In the genomic region with DNA sequence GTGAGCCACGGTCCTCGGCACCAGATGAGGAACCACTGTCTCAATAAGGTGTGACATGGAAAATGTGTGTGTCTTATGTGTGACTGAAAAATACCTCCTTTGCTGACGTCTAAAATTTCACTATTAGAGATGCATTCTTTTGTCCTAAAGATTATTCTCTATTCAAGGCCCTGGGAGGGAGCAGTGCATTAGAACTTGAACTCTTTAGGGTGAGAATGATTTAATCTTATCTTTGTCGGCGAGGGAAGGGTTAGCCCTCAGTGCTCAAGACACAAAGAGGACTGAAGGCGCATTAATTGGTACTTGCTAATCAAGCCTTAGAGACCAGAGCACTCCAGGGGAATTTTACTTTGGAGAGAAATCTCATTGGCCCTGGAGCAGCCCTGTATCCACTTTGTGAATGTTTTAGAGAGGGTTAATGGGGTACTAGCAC, we compare ENCODE assay signal across 11 cellular contexts. TPM values are rescaled to one million over a fixed set of nuclear protein-coding genes. Genes with fewer than 3 reads are reported as not detected.
DNase-seq lines count a peak whose midpoint lies in the region; ATAC-seq, FAIRE-seq and TF ChIP-seq lines count a peak whose summit lies in the region.
"Had no signal": no experiment of that assay in that cellular context is flagged by ENCODE, and none has a peak within 500 bp of the region (broad histone marks: within the 10 kb centered on the region; RNA-seq: fewer than 3 reads in every experiment).

No MANE protein-coding gene starts in this region.

- peak overlapping the region; percentile 98 for H3K4me2 ChIP-seq in GM12878 (ENCODE audit: control insufficient read depth, insufficient read depth)

- TF ChIP-seq RAD21 in GM12878 (IDR thresholded peaks at IDR 0.05; ENCODE audit: insufficient read depth, low read depth, low read length): no peak
- TF ChIP-seq RAD21 in liver (IDR thresholded peaks at IDR 0.05): no peak

- H3K36me3 ChIP-seq in GM12878 (ENCODE audit: control insufficient read depth in 2 of 2, insufficient read depth in 2 of 2, low read length in 1 of 2): no peaks in the 10 kb centered on the region
- no peaks in the 10 kb centered on the region for H3K36me3 ChIP-seq in liver (ENCODE audit: control insufficient read depth in 4 of 4, insufficient read depth in 3 of 4, low read depth in 1 of 4, low read length in 3 of 4)
- no peaks in the 10 kb centered on the region for H3K36me3 ChIP-seq in transverse colon

- no peak for DNase-seq in activated T-cell treated with anti-CD3 and anti-CD28 coated beads, Interleukin-2, amount 50 U/mL, for 4 hours
- DNase-seq in activated T-cell treated with anti-CD3 and anti-CD28 coated beads for 4 hours (no peak), GM12878 (ENCODE audit: low read depth, low spot score) (no peak), transverse colon (no peak), germinal center (ENCODE audit: low spot score) (no peak)
- DNase-seq: NCI-H1694 treated with DMSO at 0.1 percent for 48 hours had no signal

- 37% methylated on average over 6 of the region's 6 CpGs for WGBS in GM12878 (ENCODE audit: insufficient coverage, insufficient replicate concordance, low lambda C conversion rate, missing lambda C conversion rate)
- WGBS in liver: 18% methylated on average over 6 of the region's 6 CpGs
- WGBS in transverse colon (ENCODE audit: low coverage in 1 of 2), 2 donors: 14 to 18% methylated on average over 6 of the region's 6 CpGs

- H3K27me3 Mint-ChIP-seq in activated T-cell treated with anti-CD3 and anti-CD28 coated beads, Interleukin-2, amount 50 U/mL, for 4 hours (ENCODE audit: low read depth): no peaks in the 10 kb centered on the region

- intact Hi-C loops in GM12878 (cut with micrococcal nuclease; ENCODE audit: unreplicated experiment) (loop anchor here (1.0 to 2.0 kb wide), 5 partner anchors 164 to 999 kb away; no protein-coding TSS in a partner anchor), transverse colon (cut with DNase I; ENCODE audit: low total_unique reads) (no loop called here)

- peaks cover 4% of the 10 kb centered on the region; the same call in 1 of the 2 replicates for H3K4me1 ChIP-seq in GM12878 (ENCODE audit: control insufficient read depth, insufficient read depth, low read length)
- peaks cover 3 to 12% (median 8%) of the 10 kb centered on the region in 4 donors for H3K4me1 ChIP-seq in liver (ENCODE audit: control insufficient read depth in 4 of 4, insufficient read depth in 4 of 4, low read length in 3 of 4)
- H3K4me1 ChIP-seq in transverse colon: peaks cover 2 to 22% (median 18%) of the 10 kb centered on the region in 4 donors

- CTCF ChIA-PET in GM12878 (lab: Yijun Ruan, JAX): no interaction called here

- H3K4me3 ChIP-seq in GM12878 (peak overlapping the region; percentile 68; the same call in 1 of the 2 replicates), liver (ENCODE audit: low read depth in 1 of 3, low read length in 3 of 3) (peak overlapping the region; percentile 55 to 62 (median 61)), transverse colon (peak overlapping the region; percentile 39 to 58 (median 52))

- SMC1A ChIA-PET in GM12878 (lab: Charles Lee; ENCODE audit: uncharacterized antibody, unreplicated experiment): no interaction called here

- no peaks in the 10 kb centered on the region for H3K79me2 ChIP-seq in GM12878 (ENCODE audit: control insufficient read depth, insufficient read depth, low read length)

- peaks cover 3% of the 10 kb centered on the region for H3K36me3 Mint-ChIP-seq in activated T-cell treated with anti-CD3 and anti-CD28 coated beads, Interleukin-2, amount 50 U/mL, for 4 hours (ENCODE audit: insufficient read depth)

- BruUV-seq in GM12878 (replicated peaks; lab: Mats Ljungman, UMichigan): no TSS peak

- ATAC-seq in activated T-cell treated with anti-CD3 and anti-CD28 coated beads, Interleukin-2, amount 50 U/mL, for 4 hours: no peak
- ATAC-seq in GM12878 (no peak), GM18519 (IDR thresholded peaks at IDR 0.05; ENCODE audit: low FRiP score, unreplicated experiment) (no peak), GM19324 (IDR thresholded peaks at IDR 0.05; ENCODE audit: low FRiP score, unreplicated experiment) (no peak)

- peaks cover 19% of the 10 kb centered on the region for H3K4me1 Mint-ChIP-seq in activated T-cell treated with anti-CD3 and anti-CD28 coated beads, Interleukin-2, amount 50 U/mL, for 4 hours (ENCODE audit: low read depth)

- peak overlapping the region; percentile 70 for H3K4me3 Mint-ChIP-seq in activated T-cell treated with anti-CD3 and anti-CD28 coated beads, Interleukin-2, amount 50 U/mL, for 4 hours

- H3K9me3 ChIP-seq in GM12878 (replicated peaks; ENCODE audit: control insufficient read depth, insufficient read depth, low read length): no peaks in the 10 kb centered on the region
- no peaks in the 10 kb centered on the region for H3K9me3 ChIP-seq in liver (ENCODE audit: control insufficient read depth in 4 of 4, low read length in 3 of 4)
- H3K9me3 ChIP-seq in transverse colon: no peaks in the 10 kb centered on the region

- H3K27ac ChIP-seq in GM12878 (ENCODE audit: control insufficient read depth, insufficient read depth) (no peak overlapping the region), liver (ENCODE audit: low read depth in 1 of 2, low read length in 2 of 2) (peak overlapping the region in 1 of 2 donors; percentile 12), transverse colon (peak overlapping the region; percentile 63 to 80 (median 79))

- H3K9ac ChIP-seq in GM12878 (ENCODE audit: control insufficient read depth, insufficient read depth, low read length) (no peak overlapping the region), liver (ENCODE audit: low read depth in 1 of 2, low read length in 2 of 2) (no peak overlapping the region)

- H3K9me3 Mint-ChIP-seq in activated T-cell treated with anti-CD3 and anti-CD28 coated beads, Interleukin-2, amount 50 U/mL, for 4 hours: no peaks in the 10 kb centered on the region

- H4K20me1 ChIP-seq in GM12878 (ENCODE audit: control insufficient read depth, insufficient read depth): no peaks in the 10 kb centered on the region

- TF ChIP-seq EP300 in GM12878 (IDR thresholded peaks at IDR 0.05; ENCODE audit: borderline replicate concordance in 1 of 2, control insufficient read depth in 1 of 2, low read depth in 2 of 2, low read length in 2 of 2): no peak
- no peak for TF ChIP-seq EP300 in transverse colon (IDR thresholded peaks at IDR 0.05; ENCODE audit: low read depth)

- in situ Hi-C loops in GM12878 (cut with MboI) (no loop called here), transverse colon (cut with MboI; ENCODE audit: low pct_ligation_motif_present in 1 of 4, low pct_unique_long_range_greater_than_20kb in 1 of 4, low sequenced_read_pairs in 3 of 4) (loop anchor here in 3 of 4 donors (25.0 kb wide), 3 partner anchors 178 to 997 kb away; no protein-coding TSS in a partner anchor)

- TF ChIP-seq POLR2A in GM12878 (IDR thresholded peaks at IDR 0.05; ENCODE audit: low read depth, low read length): no peak
- no peak for TF ChIP-seq POLR2A in transverse colon (IDR thresholded peaks at IDR 0.05)

- RAD21 ChIA-PET in GM12878 (lab: Charles Lee; ENCODE audit: unreplicated experiment): interaction anchor here (2.0 kb wide), 1 partner anchor 999 kb away, joined by 7 read pairs; no protein-coding TSS in a partner anchor

- no peaks in the 10 kb centered on the region for H3K27me3 ChIP-seq in GM12878 (replicated peaks in 1 of 2; ENCODE audit: control insufficient read depth in 2 of 2, insufficient read depth in 2 of 2, low read length in 1 of 2)
- no peaks in the 10 kb centered on the region for H3K27me3 ChIP-seq in liver (ENCODE audit: control insufficient read depth in 4 of 4, insufficient read depth in 4 of 4, low read length in 3 of 4)
- H3K27me3 ChIP-seq in transverse colon: no peaks in the 10 kb centered on the region

- TF ChIP-seq CTCF in GM12878 (IDR thresholded peaks at IDR 0.05 in 2 of 3, conservative IDR thresholded peaks at IDR 0.05 in 1 of 3; ENCODE audit: control insufficient read depth in 2 of 3, extremely low read depth in 1 of 3, insufficient read depth in 1 of 3, low read depth in 3 of 3, low read length in 3 of 3) (no peak), liver (IDR thresholded peaks at IDR 0.05; ENCODE audit: low read depth, low read length, missing input control) (no peak), transverse colon (IDR thresholded peaks at IDR 0.05) (no peak)

- POLR2A ChIA-PET in GM12878 (lab: Charles Lee): no interaction called here

- no peak for FAIRE-seq in GM12878 (lab: Jason Lieb, UNC)
- FAIRE-seq: G401.6, islet of Langerhans had no signal

- no peak overlapping the region for H2AFZ ChIP-seq in GM12878 (ENCODE audit: control insufficient read depth, low read depth, low read length)

TF ChIP-seq in GM12878, 131 proteins besides CTCF, POLR2A, EP300 and RAD21 (continues in another document):
- TF ChIP-seq CHD1 (IDR thresholded peaks at IDR 0.05; ENCODE audit: low read depth, low read length) (no peak), PAX5 (IDR thresholded peaks at IDR 0.05; ENCODE audit: borderline replicate concordance, low read depth, low read length) (no peak), SREBF2 (IDR thresholded peaks at IDR 0.05; ENCODE audit: low read length) (no peak), GABPA (IDR thresholded peaks at IDR 0.05; ENCODE audit: low read depth) (no peak)

TF ChIP-seq in liver, 16 proteins besides CTCF, POLR2A, EP300 and RAD21:
- no peak for TF ChIP-seq GABPA (IDR thresholded peaks at IDR 0.05 in 1 of 2, conservative IDR thresholded peaks at IDR 0.05 in 1 of 2)

RNA-seq across cellular contexts. Expression of gene PLET1, which starts 29.8 kb away (rescaled TPM):
- total RNA-seq in activated T-cell treated with anti-CD3 and anti-CD28 coated beads, Interleukin-2, amount 50 U/mL, for 4 hours: not detected
- not detected in 2 replicates for total RNA-seq in GM12878 (2013; cell fraction: nucleolus; rRNA removed)
- total RNA-seq in GM12878 (2014; rRNA removed) (not detected in 2 replicates), GM12878 (2014; rRNA removed; fragmentation: Illumina TruSeq; extraction: Trizol) (not detected in 2 replicates), GM12878 (2021) (not detected in 2 replicates), liver (not detected), transverse colon (not detected)
- polyA plus RNA-seq in GM12878 (2011; ENCODE audit: low read depth): not detected
- polyA plus RNA-seq in GM12878 (2011; rRNA removed) (not detected in 2 replicates), GM12878 (2014; fragmentation: Illumina TruSeq; extraction: Trizol) (not detected in 2 replicates), GM12878 (2014; fragmentation: Nextera tagmentation; extraction: Ambion mirVana) (not detected), GM12878 (2014; rRNA removed) (not detected in 2 replicates), GM12878 (2016; fragmentation: Nextera tagmentation; extraction: Ambion mirVana) (not detected), liver (not detected)
- not detected in 2 replicates for polyA plus RNA-seq in GM12878 (2011; cell fraction: cytosol; rRNA removed)
- polyA plus RNA-seq in GM12878 (2011; cell fraction: nucleus; rRNA removed): not detected in 2 replicates
- polyA plus RNA-seq in GM12878 (2012): not detected in 2 replicates
- not detected in 2 replicates for polyA minus RNA-seq in GM12878 (2011; rRNA and poly(A)+ RNA removed)
- not detected in 2 replicates for polyA minus RNA-seq in GM12878 (2011; cell fraction: cytosol; rRNA and poly(A)+ RNA removed)
- polyA minus RNA-seq in GM12878 (2011; cell fraction: nucleus; rRNA and poly(A)+ RNA removed): not detected in 2 replicates
